In genomic region chr2:152399003-152399402, GRCh38 we compare ENCODE assay signal across 18 cellular contexts.
"Had no signal": no experiment of that assay in that cellular context is flagged by ENCODE, and none has a peak within 500 bp of the region (broad histone marks: within the 10 kb centered on the region; RNA-seq: fewer than 3 reads in every experiment).

No MANE protein-coding gene starts in this region.

- H3K4me3 Mint-ChIP-seq: activated CD4-positive, alpha-beta memory T cell treated with anti-CD3 and anti-CD28 coated beads for 36 hours; activated naive CD4-positive, alpha-beta T cell treated with anti-CD3 and anti-CD28 coated beads for 36 hours; central memory CD8-positive, alpha-beta T cell; mesothelial cell of epicardium; natural killer cell treated with Interleukin-12 subunit alpha and Interleukin-12 subunit beta and Interleukin-15 and Interleukin-18, amount 100 ng/mL, for 72 hours; stimulated activated naive B cell treated with anti-CD40 and anti-IgM and Interleukin-4, amounts not matched to agents 10 μg/mL and 1 μg/mL and 100 μg/mL, for 72 hours had no signal

- DNase-seq: activated CD4-positive, alpha-beta memory T cell treated with anti-CD3 and anti-CD28 coated beads for 36 hours; activated naive CD4-positive, alpha-beta T cell treated with anti-CD3 and anti-CD28 coated beads for 36 hours; anterior cingulate cortex; brain microvascular endothelial cell; effector CD4-positive, alpha-beta T cell; left colon; lower lobe of right lung; pancreas; spleen; stimulated activated CD4-positive, alpha-beta T cell treated with anti-CD3 and anti-CD28 coated beads, Interleukin-4, amount 100 ng/mL, for 4 hours; stimulated activated naive B cell treated with anti-CD40 and anti-IgM and Interleukin-4, amounts not matched to agents 10 μg/mL and 1 μg/mL and 100 μg/mL, for 72 hours; tibial artery; WERI-Rb-1 had no signal

- H3K4me1 Mint-ChIP-seq: central memory CD8-positive, alpha-beta T cell had no signal

- H3K27ac ChIP-seq: brain microvascular endothelial cell, coronary artery, lower lobe of right lung, neutrophil, pancreas, spleen, WERI-Rb-1 had no signal

- H3K9me3 Mint-ChIP-seq: activated CD4-positive, alpha-beta memory T cell treated with anti-CD3 and anti-CD28 coated beads for 36 hours; activated naive CD4-positive, alpha-beta T cell treated with anti-CD3 and anti-CD28 coated beads for 36 hours; central memory CD8-positive, alpha-beta T cell; mesothelial cell of epicardium; natural killer cell treated with Interleukin-12 subunit alpha and Interleukin-12 subunit beta and Interleukin-15 and Interleukin-18, amount 100 ng/mL, for 72 hours; stimulated activated naive B cell treated with anti-CD40 and anti-IgM and Interleukin-4, amounts not matched to agents 10 μg/mL and 1 μg/mL and 100 μg/mL, for 72 hours had no signal

- H3K36me3 Mint-ChIP-seq: activated CD4-positive, alpha-beta memory T cell treated with anti-CD3 and anti-CD28 coated beads for 36 hours; mesothelial cell of epicardium; natural killer cell treated with Interleukin-12 subunit alpha and Interleukin-12 subunit beta and Interleukin-15 and Interleukin-18, amount 100 ng/mL, for 72 hours; stimulated activated naive B cell treated with anti-CD40 and anti-IgM and Interleukin-4, amounts not matched to agents 10 μg/mL and 1 μg/mL and 100 μg/mL, for 72 hours had no signal

- H3K27ac Mint-ChIP-seq: activated CD4-positive, alpha-beta memory T cell treated with anti-CD3 and anti-CD28 coated beads for 36 hours; activated naive CD4-positive, alpha-beta T cell treated with anti-CD3 and anti-CD28 coated beads for 36 hours; mesothelial cell of epicardium; natural killer cell treated with Interleukin-12 subunit alpha and Interleukin-12 subunit beta and Interleukin-15 and Interleukin-18, amount 100 ng/mL, for 72 hours; stimulated activated naive B cell treated with anti-CD40 and anti-IgM and Interleukin-4, amounts not matched to agents 10 μg/mL and 1 μg/mL and 100 μg/mL, for 72 hours had no signal
